ENCODE assay signal across 8 cellular contexts in genomic region chr17:4833178-4833940, GRCh38. TPM values are rescaled to one million over a fixed set of nuclear protein-coding genes. Genes with fewer than 3 reads are reported as not detected.
A peak's percentile ranks its signal among the peaks of the same experiment; 100 is the strongest.
DNase-seq lines count a peak whose midpoint lies in the region; ATAC-seq and TF ChIP-seq lines count a peak whose summit lies in the region.

Gene MINK1, plus strand, starts transcription at chr17:4833340. Its CDS starts 244 bp downstream, at chr17:4833584.

- intact Hi-C loops in ascending aorta (cut with DNase I) (loop anchor here (1.0 kb wide), 1 partner anchor 43 kb away; no protein-coding TSS in a partner anchor), right cardiac atrium (cut with DNase I) (loop anchor here in 1 of 4 donors (10.0 kb wide), 1 partner anchor 51 kb away; no protein-coding TSS in a partner anchor), vagina (cut with DNase I) (no loop called here)

- H3K36me3 Mint-ChIP-seq in T-helper 2 cell treated with Interferon-gamma antibody and Interleukin-4, amounts not matched to agents 5 μg/mL and 100 μg/mL, for 36 hours (ENCODE audit: low read depth) = peaks cover 6% of the 10 kb centered on the region

- peak within 1 kb of the TSS; percentile 70 for H3K9ac ChIP-seq in rectal smooth muscle tissue (ENCODE audit: low read length)

- no peak for TF ChIP-seq CTCF in ascending aorta (IDR thresholded peaks at IDR 0.05)
- peak in 1 of 3 experiments; percentile 2 for TF ChIP-seq CTCF in vagina (IDR thresholded peaks at IDR 0.05)

- peak; percentile 92 for DNase-seq in NCI-H146 (lab: John Stamatoyannopoulos, UW)
- DNase-seq in T-helper 2 cell treated with Interferon-gamma antibody and Interleukin-4, amounts not matched to agents 5 μg/mL and 100 μg/mL, for 36 hours (ENCODE audit: low spot score) = peak; percentile 88
- DNase-seq in ascending aorta (ENCODE audit: low spot score in 2 of 2) = peak; percentile 59 to 93
- peak; percentile 91 to 97 (median 96) for DNase-seq in right cardiac atrium
- no peak for DNase-seq in vagina (ENCODE audit: extremely low spot score in 2 of 2)

- peak; percentile 73 for TF ChIP-seq POLR2A in GM15510 (IDR thresholded peaks at IDR 0.05; ENCODE audit: borderline replicate concordance, extremely low read depth, insufficient read length)
- TF ChIP-seq POLR2A in vagina (IDR thresholded peaks at IDR 0.05) = peak in 1 of 2 donors; percentile 83

- H3K9me3 ChIP-seq in ascending aorta (no peaks in the 10 kb centered on the region), right cardiac atrium (ENCODE audit: control insufficient read depth, low read length) (no peaks in the 10 kb centered on the region), vagina (no peaks in the 10 kb centered on the region)

- peak within 1 kb of the TSS; percentile 95 for H3K4me3 Mint-ChIP-seq in T-helper 2 cell treated with Interferon-gamma antibody and Interleukin-4, amounts not matched to agents 5 μg/mL and 100 μg/mL, for 36 hours

- peak; percentile 86 for ATAC-seq in HG02840 (IDR thresholded peaks at IDR 0.05; ENCODE audit: low FRiP score, unreplicated experiment)
- ATAC-seq in right cardiac atrium = peak; percentile 97 to 98

- H3K4me3 ChIP-seq in ascending aorta (peak within 1 kb of the TSS; percentile 75 to 82), right cardiac atrium (ENCODE audit: low read length) (peak within 1 kb of the TSS; percentile 44), rectal smooth muscle tissue (ENCODE audit: low read length) (peak within 1 kb of the TSS; percentile 88), vagina (peak within 1 kb of the TSS; percentile 97 to 100)

- H3K27me3 Mint-ChIP-seq in T-helper 2 cell treated with Interferon-gamma antibody and Interleukin-4, amounts not matched to agents 5 μg/mL and 100 μg/mL, for 36 hours (ENCODE audit: low read depth) = peaks cover 3% of the 10 kb centered on the region

- H3K27ac Mint-ChIP-seq in T-helper 2 cell treated with Interferon-gamma antibody and Interleukin-4, amounts not matched to agents 5 μg/mL and 100 μg/mL, for 36 hours = peak within 1 kb of the TSS; percentile 90

- H3K27ac ChIP-seq in ascending aorta (peak within 1 kb of the TSS; percentile 84 to 87), right cardiac atrium (ENCODE audit: low read length) (peak within 1 kb of the TSS; percentile 63), rectal smooth muscle tissue (ENCODE audit: low read depth, low read length) (peak within 1 kb of the TSS; percentile 80), vagina (peak within 1 kb of the TSS; percentile 100)

- H3K36me3 ChIP-seq in ascending aorta = no peaks in the 10 kb centered on the region
- no peaks in the 10 kb centered on the region for H3K36me3 ChIP-seq in rectal smooth muscle tissue (ENCODE audit: control insufficient read depth, insufficient read depth, low read length)
- no peaks in the 10 kb centered on the region for H3K36me3 ChIP-seq in vagina

- no peaks in the 10 kb centered on the region for H3K9me3 Mint-ChIP-seq in T-helper 2 cell treated with Interferon-gamma antibody and Interleukin-4, amounts not matched to agents 5 μg/mL and 100 μg/mL, for 36 hours

- H3K4me1 Mint-ChIP-seq in T-helper 2 cell treated with Interferon-gamma antibody and Interleukin-4, amounts not matched to agents 5 μg/mL and 100 μg/mL, for 36 hours (ENCODE audit: low read depth) = peaks cover 33% of the 10 kb centered on the region

- WGBS in right cardiac atrium = under 1% methylated on average over 91 of the region's 91 CpGs

- H3K4me1 ChIP-seq in ascending aorta = peaks cover 0 to 9% of the 10 kb centered on the region in 2 donors
- H3K4me1 ChIP-seq in right cardiac atrium (ENCODE audit: control insufficient read depth, insufficient read depth, low read length) = peaks cover 10% of the 10 kb centered on the region
- H3K4me1 ChIP-seq in rectal smooth muscle tissue (ENCODE audit: control insufficient read depth, insufficient read depth, low read length) = peaks cover 6% of the 10 kb centered on the region
- peaks cover 47% of the 10 kb centered on the region for H3K4me1 ChIP-seq in vagina

- no peaks in the 10 kb centered on the region for H3K27me3 ChIP-seq in ascending aorta
- H3K27me3 ChIP-seq in right cardiac atrium (ENCODE audit: control insufficient read depth, insufficient read depth) = no peaks in the 10 kb centered on the region
- H3K27me3 ChIP-seq in rectal smooth muscle tissue (ENCODE audit: control insufficient read depth, insufficient read depth, low read length) = no peaks in the 10 kb centered on the region
- H3K27me3 ChIP-seq in vagina = no peaks in the 10 kb centered on the region

RNA-seq across cellular contexts. Expression of gene MINK1, which starts in this region (rescaled TPM):
- total RNA-seq in ascending aorta (45.6 TPM), right cardiac atrium (10 to 100 TPM; 44.5 to 54.7 (median 49.3) TPM), vagina (120 TPM)
- polyA plus RNA-seq in right cardiac atrium = 31.1 TPM

Comparison
In these comparisons a context has a peak if more than half of its experiments do, and no peak if none do; other contexts are left out.
1. DNase-seq: peak in NCI-H146 (single experiment), T-helper 2 cell treated with Interferon-gamma antibody and Interleukin-4, amounts not matched to agents 5 μg/mL and 100 μg/mL, for 36 hours (single experiment), ascending aorta (2 of 2) and right cardiac atrium (3 of 3); none in vagina (0 of 2).
2. H3K4me3 ChIP-seq: peak in every context shown above with its lines; median percentile 98 in vagina; 88 in rectal smooth muscle tissue; 78 in ascending aorta; 44 in right cardiac atrium.
3. Peak in every context shown above with its lines, with median percentiles within 50 percentile points of each other: H3K27ac ChIP-seq.